In the genomic region with DNA sequence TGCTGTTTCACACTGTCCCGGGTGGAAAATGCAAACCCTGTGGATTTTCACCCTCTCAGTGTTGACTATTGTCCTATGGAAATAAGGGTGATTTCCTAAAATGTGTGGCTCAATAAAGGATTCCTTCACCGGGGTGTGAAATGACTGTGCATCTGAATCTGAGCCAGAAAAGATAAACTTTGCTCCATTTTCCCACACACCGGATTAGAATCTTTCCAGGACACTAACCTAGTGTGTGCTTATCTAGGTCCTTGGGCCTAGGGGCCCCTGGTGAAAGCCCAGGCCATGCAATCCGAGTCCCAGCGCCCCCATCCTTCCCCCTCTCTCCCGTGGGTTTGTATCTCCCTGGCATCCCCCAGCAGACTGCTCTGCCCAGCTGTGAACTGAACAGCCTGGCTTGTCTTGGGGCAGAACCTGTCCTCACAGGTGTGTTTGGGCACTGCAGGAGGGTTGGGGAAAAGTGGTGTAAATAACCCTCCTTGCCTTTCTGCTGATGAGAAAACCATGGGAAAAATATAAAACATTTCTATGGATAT, we compare ENCODE assay signal across 1 cellular context.
TF ChIP-seq lines count a peak whose summit lies in the region.

No MANE protein-coding gene starts in this region.

TF ChIP-seq in HCT116, 20 proteins besides CTCF, POLR2A, EP300 and RAD21 (continued from another document):
- TF ChIP-seq, protein P1, sequence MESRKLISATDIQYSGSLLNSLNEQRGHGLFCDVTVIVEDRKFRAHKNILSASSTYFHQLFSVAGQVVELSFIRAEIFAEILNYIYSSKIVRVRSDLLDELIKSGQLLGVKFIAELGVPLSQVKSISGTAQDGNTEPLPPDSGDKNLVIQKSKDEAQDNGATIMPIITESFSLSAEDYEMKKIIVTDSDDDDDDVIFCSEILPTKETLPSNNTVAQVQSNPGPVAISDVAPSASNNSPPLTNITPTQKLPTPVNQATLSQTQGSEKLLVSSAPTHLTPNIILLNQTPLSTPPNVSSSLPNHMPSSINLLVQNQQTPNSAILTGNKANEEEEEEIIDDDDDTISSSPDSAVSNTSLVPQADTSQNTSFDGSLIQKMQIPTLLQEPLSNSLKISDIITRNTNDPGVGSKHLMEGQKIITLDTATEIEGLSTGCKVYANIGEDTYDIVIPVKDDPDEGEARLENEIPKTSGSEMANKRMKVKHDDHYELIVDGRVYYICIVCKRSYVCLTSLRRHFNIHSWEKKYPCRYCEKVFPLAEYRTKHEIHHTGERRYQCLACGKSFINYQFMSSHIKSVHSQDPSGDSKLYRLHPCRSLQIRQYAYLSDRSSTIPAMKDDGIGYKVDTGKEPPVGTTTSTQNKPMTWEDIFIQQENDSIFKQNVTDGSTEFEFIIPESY (IDR thresholded peaks at IDR 0.05; ENCODE audit: extremely low read depth, insufficient replicate concordance, low read length) = no peak
- TF ChIP-seq CBX3 (IDR thresholded peaks at IDR 0.05; ENCODE audit: low read depth) = no peak
